Comparison of ENCODE assay signal across 1 cellular context in the genomic region with DNA sequence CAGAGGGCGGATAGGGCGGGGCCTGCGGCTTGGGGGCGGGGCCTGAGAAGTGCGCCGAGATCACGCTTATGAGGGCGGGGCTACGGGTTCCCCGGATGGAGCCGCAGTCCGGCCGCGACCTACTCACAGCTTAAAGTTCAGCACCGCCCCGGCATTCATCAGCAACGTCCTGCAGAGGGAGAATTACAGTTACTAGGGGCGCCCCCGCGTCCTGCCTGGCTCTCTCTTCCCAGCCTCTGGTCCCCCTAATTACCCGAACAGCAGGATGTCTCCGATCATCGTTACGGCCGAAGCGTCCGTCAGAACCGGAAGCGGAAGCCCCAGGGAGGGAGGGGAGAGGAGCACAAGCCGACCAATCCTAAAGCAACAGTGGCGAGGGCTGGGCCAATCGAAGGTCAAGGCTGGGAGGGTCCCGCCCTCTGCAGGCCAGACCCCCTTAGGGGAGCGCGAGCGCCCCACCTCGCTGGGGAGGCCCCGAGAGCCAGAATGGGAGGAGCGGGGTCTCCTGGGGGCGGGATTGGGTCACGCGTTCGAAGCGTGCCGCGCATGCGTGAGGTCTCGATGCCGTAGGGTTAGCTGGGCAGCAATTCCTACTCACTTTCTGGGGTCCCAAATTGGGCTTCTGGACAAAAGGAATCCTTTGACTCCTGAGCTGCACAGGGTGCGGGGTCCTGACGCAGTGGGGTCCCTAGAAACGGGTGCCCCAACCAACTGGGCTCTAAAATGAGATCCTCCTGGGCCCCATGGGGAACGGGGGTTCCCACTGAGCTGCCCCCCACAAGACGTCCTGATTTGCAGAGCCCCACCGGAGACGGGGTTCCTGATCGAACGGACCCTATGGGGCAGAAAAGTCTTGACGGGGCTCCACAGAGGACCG.
TF ChIP-seq lines count a peak whose summit lies in the region.

A gene (minus strand): TSS at position 313 of the 877 bp plus-strand sequence. CDS start 34 bp downstream, at position 279.

TF ChIP-seq in liver, 16 proteins besides CTCF, POLR2A, EP300 and RAD21 (continued from another document):
- peak; percentile 95 for TF ChIP-seq SP1 (IDR thresholded peaks at IDR 0.05)
- peak in 1 of 2 donors; percentile 30 for TF ChIP-seq HNF4A (conservative IDR thresholded peaks at IDR 0.05)
- TF ChIP-seq GABPA (IDR thresholded peaks at IDR 0.05 in 1 of 2, conservative IDR thresholded peaks at IDR 0.05 in 1 of 2) = peak; percentile 99
- TF ChIP-seq EGR1 (IDR thresholded peaks at IDR 0.05; ENCODE audit: low read depth in 2 of 2) = peak; percentile 17 to 55
- TF ChIP-seq FOXA1 (IDR thresholded peaks at IDR 0.05) = peak; percentile 36
- TF ChIP-seq HNF4G (IDR thresholded peaks at IDR 0.05) = no peak
- peak; percentile 64 for TF ChIP-seq YY1 (IDR thresholded peaks at IDR 0.05)
- TF ChIP-seq TAF1 (conservative IDR thresholded peaks at IDR 0.05) = no peak
- TF ChIP-seq, protein P1, sequence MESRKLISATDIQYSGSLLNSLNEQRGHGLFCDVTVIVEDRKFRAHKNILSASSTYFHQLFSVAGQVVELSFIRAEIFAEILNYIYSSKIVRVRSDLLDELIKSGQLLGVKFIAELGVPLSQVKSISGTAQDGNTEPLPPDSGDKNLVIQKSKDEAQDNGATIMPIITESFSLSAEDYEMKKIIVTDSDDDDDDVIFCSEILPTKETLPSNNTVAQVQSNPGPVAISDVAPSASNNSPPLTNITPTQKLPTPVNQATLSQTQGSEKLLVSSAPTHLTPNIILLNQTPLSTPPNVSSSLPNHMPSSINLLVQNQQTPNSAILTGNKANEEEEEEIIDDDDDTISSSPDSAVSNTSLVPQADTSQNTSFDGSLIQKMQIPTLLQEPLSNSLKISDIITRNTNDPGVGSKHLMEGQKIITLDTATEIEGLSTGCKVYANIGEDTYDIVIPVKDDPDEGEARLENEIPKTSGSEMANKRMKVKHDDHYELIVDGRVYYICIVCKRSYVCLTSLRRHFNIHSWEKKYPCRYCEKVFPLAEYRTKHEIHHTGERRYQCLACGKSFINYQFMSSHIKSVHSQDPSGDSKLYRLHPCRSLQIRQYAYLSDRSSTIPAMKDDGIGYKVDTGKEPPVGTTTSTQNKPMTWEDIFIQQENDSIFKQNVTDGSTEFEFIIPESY (IDR thresholded peaks at IDR 0.05) = peak; percentile 86
- peak; percentile 66 to 75 for TF ChIP-seq RXRA (IDR thresholded peaks at IDR 0.05)
